8 cellular contexts compared by ENCODE assay signal in genomic region chr17:81871387-81872120, GRCh38. TPM values are rescaled to one million over a fixed set of nuclear protein-coding genes. Genes with fewer than 3 reads are reported as not detected.
A peak's percentile ranks its signal among the peaks of the same experiment; 100 is the strongest.
DNase-seq lines count a peak whose midpoint lies in the region; ATAC-seq and TF ChIP-seq lines count a peak whose summit lies in the region.

No MANE protein-coding gene starts in this region.

- no peak for TF ChIP-seq RAD21 in Ishikawa (IDR thresholded peaks at IDR 0.05; ENCODE audit: low read depth)

- peak; percentile 55; the same call in 1 of the 2 replicates for TF ChIP-seq EP300 in Ishikawa (IDR thresholded peaks at IDR 0.05; ENCODE audit: borderline replicate concordance)

- peak overlapping the region; percentile 80 for H2AFZ ChIP-seq in neural progenitor cell (replicated peaks)

- DNase-seq in CD4-positive, alpha-beta memory T cell: peak; percentile 95 to 97 (median 96)
- peak; percentile 94 for DNase-seq in activated gamma-delta T cell (lab: John Stamatoyannopoulos, UW)
- peak; percentile 90 to 97 for DNase-seq in foreskin fibroblast
- peak; percentile 74 for DNase-seq in neural progenitor cell (ENCODE audit: low spot score)
- DNase-seq in stromal cell of bone marrow (ENCODE audit: low read depth): peak; percentile 71

- intact Hi-C loops in CD4-positive, alpha-beta memory T cell (cut with micrococcal nuclease): loop anchor here (1.0 to 5.0 kb wide), 4 partner anchors 11 to 39 kb away; partner anchors contain the start of genes ALYREF, ANAPC11, MCRIP1 and P4HB

- peak overlapping the region; percentile 93 to 97 (median 96) for H3K27ac Mint-ChIP-seq in CD4-positive, alpha-beta memory T cell
- H3K27ac Mint-ChIP-seq in neural progenitor cell: peak overlapping the region; percentile 79

- peaks cover 28% of the 10 kb centered on the region for H3K79me2 ChIP-seq in neural progenitor cell (ENCODE audit: low read depth)

- H3K9ac ChIP-seq in neural progenitor cell: peak overlapping the region; percentile 73

- peaks cover 26% of the 10 kb centered on the region for H3K36me3 ChIP-seq in CD4-positive, alpha-beta memory T cell (ENCODE audit: insufficient read depth, low read length)
- no peaks in the 10 kb centered on the region for H3K36me3 ChIP-seq in neural progenitor cell

- H3K4me1 Mint-ChIP-seq in CD4-positive, alpha-beta memory T cell: peaks cover 9 to 53% (median 30%) of the 10 kb centered on the region in 4 donors
- peaks cover 16% of the 10 kb centered on the region for H3K4me1 Mint-ChIP-seq in neural progenitor cell

- H3F3A ChIP-seq in neural progenitor cell (ENCODE audit: low read depth): peaks cover 59% of the 10 kb centered on the region

- H3K27ac ChIP-seq in CD4-positive, alpha-beta memory T cell (ENCODE audit: low read depth, low read length): peak overlapping the region; percentile 95
- peak overlapping the region; percentile 42 for H3K27ac ChIP-seq in neural progenitor cell

- H3K9me3 Mint-ChIP-seq in CD4-positive, alpha-beta memory T cell: peaks cover 0 to 7% (median 0%) of the 10 kb centered on the region in 8 donors
- H3K9me3 Mint-ChIP-seq in neural progenitor cell: no peaks in the 10 kb centered on the region

- peaks cover 50% of the 10 kb centered on the region for H3K4me1 ChIP-seq in CD4-positive, alpha-beta memory T cell (ENCODE audit: insufficient read depth, low read length)
- peaks cover 14% of the 10 kb centered on the region for H3K4me1 ChIP-seq in neural progenitor cell

- peak; percentile 77 for TF ChIP-seq POLR2A in Raji (IDR thresholded peaks at IDR 0.05; ENCODE audit: insufficient read depth, low read depth, low read length)

- ATAC-seq in GM19463 (IDR thresholded peaks at IDR 0.05; ENCODE audit: unreplicated experiment): peak; percentile 50

- H3K36me3 Mint-ChIP-seq in CD4-positive, alpha-beta memory T cell: peaks cover 8 to 23% of the 10 kb centered on the region in 2 donors
- H3K36me3 Mint-ChIP-seq in neural progenitor cell: peaks cover 3% of the 10 kb centered on the region

- H3K4me3 ChIP-seq in CD4-positive, alpha-beta memory T cell (ENCODE audit: low read length in 2 of 2): peak overlapping the region; percentile 84 to 95
- H3K4me3 ChIP-seq in foreskin fibroblast (ENCODE audit: low read depth in 1 of 2, low read length in 2 of 2): peak overlapping the region; percentile 87 to 91
- H3K4me3 ChIP-seq in neural progenitor cell: peak overlapping the region; percentile 76

- H3K4me3 Mint-ChIP-seq in CD4-positive, alpha-beta memory T cell: peak overlapping the region; percentile 81 to 91 (median 86)
- H3K4me3 Mint-ChIP-seq in neural progenitor cell: peak overlapping the region; percentile 88

- peak overlapping the region; percentile 91 for H3K4me2 ChIP-seq in neural progenitor cell

- POLR2A ChIA-PET in CD4-positive, alpha-beta memory T cell (lab: Charles Lee; ENCODE audit: partially characterized antibody): interaction anchor here (0.5 to 5.2 kb wide), 30 partner anchors 8 to 577 kb away, joined by 3 to 99 read pairs (median 5); partner anchors contain the start of genes ALYREF, ANAPC11, CCDC137 and CENPX

- no peaks in the 10 kb centered on the region for H3K27me3 ChIP-seq in CD4-positive, alpha-beta memory T cell (ENCODE audit: insufficient read depth, low read length)
- H3K27me3 ChIP-seq in neural progenitor cell: no peaks in the 10 kb centered on the region

- H3K27me3 Mint-ChIP-seq in CD4-positive, alpha-beta memory T cell: no peaks in the 10 kb centered on the region
- H3K27me3 Mint-ChIP-seq in neural progenitor cell (ENCODE audit: insufficient read depth, low read depth): peaks cover 4% of the 10 kb centered on the region

- CTCF ChIA-PET in CD4-positive, alpha-beta memory T cell (lab: Charles Lee; ENCODE audit: partially characterized antibody): no interaction called here

- peaks cover 35% of the 10 kb centered on the region for H4K20me1 ChIP-seq in neural progenitor cell (ENCODE audit: low read depth)

- TF ChIP-seq CTCF in foreskin fibroblast (IDR thresholded peaks at IDR 0.05; ENCODE audit: low read depth, low read length) (peak; percentile 16), neural progenitor cell (IDR thresholded peaks at IDR 0.05) (peak; percentile 46)

- no peaks in the 10 kb centered on the region for H3K9me3 ChIP-seq in CD4-positive, alpha-beta memory T cell (ENCODE audit: control insufficient read depth in 1 of 2, low read length in 2 of 2)
- H3K9me3 ChIP-seq in neural progenitor cell (ENCODE audit: low read depth): no peaks in the 10 kb centered on the region

TF ChIP-seq in Ishikawa, 13 proteins besides CTCF, POLR2A, EP300 and RAD21:
- TF ChIP-seq CREB1 (IDR thresholded peaks at IDR 0.05; ENCODE audit: low read depth) (peak; percentile 28; the same call in 1 of the 2 replicates), CEBPB (IDR thresholded peaks at IDR 0.05) (no peak), FOXM1 (IDR thresholded peaks at IDR 0.05; ENCODE audit: borderline replicate concordance, low read depth) (no peak), MAX (IDR thresholded peaks at IDR 0.05) (peak; percentile 99), NFIC (IDR thresholded peaks at IDR 0.05) (no peak), TAF1 (IDR thresholded peaks at IDR 0.05; ENCODE audit: low read depth) (peak; percentile 66; the same call in 1 of the 2 replicates), USF1 (IDR thresholded peaks at IDR 0.05) (peak; percentile 91; the same call in 1 of the 2 replicates), EGR1 (IDR thresholded peaks at IDR 0.05) (peak; percentile 53; the same call in 1 of the 2 replicates), TEAD4 (IDR thresholded peaks at IDR 0.05) (peak; percentile 11; the same call in 1 of the 2 replicates), TCF12 (IDR thresholded peaks at IDR 0.05; ENCODE audit: low read depth) (no peak), REST (IDR thresholded peaks at IDR 0.05; ENCODE audit: low read depth) (no peak), ZBTB7A (IDR thresholded peaks at IDR 0.05; ENCODE audit: low read depth) (no peak; the same call in 1 of the 2 replicates), YY1 (IDR thresholded peaks at IDR 0.05; ENCODE audit: low read depth) (peak; percentile 96)

RNA-seq across cellular contexts. Expression of gene ARHGDIA, which starts 0.4 kb away (rescaled TPM):
- 100 to 1,000 TPM; 380 to 382 TPM for total RNA-seq in CD4-positive, alpha-beta memory T cell
- polyA plus RNA-seq in CD4-positive, alpha-beta memory T cell: 100 to 1,000 TPM in 1 of 2 donors, 10 to 100 TPM in 1; 84.8 to 205 TPM
- 25.1 and 47.9 TPM in 2 replicates for total RNA-seq in neural progenitor cell (ENCODE audit: low replicate concordance)

RNA-seq across cellular contexts. Expression of gene P4HB, which starts 11.2 kb away (rescaled TPM):
- total RNA-seq in CD4-positive, alpha-beta memory T cell: 100 to 1,000 TPM; 392 to 409 TPM
- 100 to 1,000 TPM; 272 to 339 TPM for polyA plus RNA-seq in CD4-positive, alpha-beta memory T cell
- 203 and 344 TPM in 2 replicates for total RNA-seq in neural progenitor cell (ENCODE audit: low replicate concordance)

RNA-seq across cellular contexts. Expression of gene ALYREF, which starts 19.8 kb away (rescaled TPM):
- 10 to 100 TPM; 47.2 to 47.7 TPM for total RNA-seq in CD4-positive, alpha-beta memory T cell
- 10 to 100 TPM; 23.3 to 50.8 TPM for polyA plus RNA-seq in CD4-positive, alpha-beta memory T cell
- total RNA-seq in neural progenitor cell (ENCODE audit: low replicate concordance): 140 and 156 TPM in 2 replicates

RNA-seq across cellular contexts. Expression of gene ANAPC11, which starts 20.0 kb away (rescaled TPM):
- 10 to 100 TPM; 53.8 to 57.0 TPM for total RNA-seq in CD4-positive, alpha-beta memory T cell
- polyA plus RNA-seq in CD4-positive, alpha-beta memory T cell: 100 to 1,000 TPM; 262 to 267 TPM
- total RNA-seq in neural progenitor cell (ENCODE audit: low replicate concordance): 100 and 220 TPM in 2 replicates

RNA-seq across cellular contexts. Expression of gene NPB, which starts 30.5 kb away (rescaled TPM):
- under 1 TPM; 0.61 to 0.79 TPM for total RNA-seq in CD4-positive, alpha-beta memory T cell
- not detected for polyA plus RNA-seq in CD4-positive, alpha-beta memory T cell
- 2.8 TPM in 1 of 2 replicates, not detected in the other for total RNA-seq in neural progenitor cell (ENCODE audit: low replicate concordance)

Comparison
In these comparisons a context has a peak if more than half of its experiments do, and no peak if none do; other contexts are left out.
1. Peak in every context shown above with its lines: DNase-seq, ATAC-seq, H3K4me3 ChIP-seq and H3K27ac ChIP-seq.